In the genomic region with DNA sequence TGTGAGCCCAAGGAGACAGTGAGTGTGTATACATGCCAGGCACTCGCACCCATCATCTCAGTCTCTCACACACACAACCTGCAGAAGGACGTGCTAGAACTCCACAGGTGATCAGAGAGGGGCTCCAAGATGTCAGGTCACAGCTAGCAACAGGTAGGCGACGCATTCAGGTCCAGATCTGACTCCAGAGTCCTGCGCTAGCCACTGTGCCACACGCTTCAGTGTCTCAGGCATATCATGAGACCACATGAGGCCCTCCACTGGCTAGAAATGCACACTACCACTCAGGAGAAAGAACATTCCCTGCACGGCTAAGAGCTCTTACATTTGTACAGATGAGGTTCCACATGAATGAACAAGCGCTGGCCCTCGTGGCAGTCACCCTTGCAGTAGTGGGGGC, we compare ENCODE assay signal across 1 cellular context.
TF ChIP-seq lines count a peak whose summit lies in the region.

No MANE protein-coding gene starts in this region.

TF ChIP-seq in endothelial cell of umbilical vein, 7 proteins besides CTCF, POLR2A, EP300 and RAD21 (continued from another document):
- no peak for TF ChIP-seq EZH2 (IDR thresholded peaks at IDR 0.05; ENCODE audit: borderline replicate concordance, low read depth, low read length, severe bottlenecking)
